20 cellular contexts compared by ENCODE assay signal in genomic region chr1:187053876-187054275, GRCh38.
"Had no signal": no experiment of that assay in that cellular context is flagged by ENCODE, and none has a peak within 500 bp of the region (broad histone marks: within the 10 kb centered on the region; RNA-seq: fewer than 3 reads in every experiment).

No MANE protein-coding gene starts in this region.

- H3K4me1 ChIP-seq: left lung, sigmoid colon, transverse colon had no signal

- H3K9me3 ChIP-seq: heart left ventricle, left lung, sigmoid colon, transverse colon had no signal

- H3K4me3 Mint-ChIP-seq: activated CD8-positive, alpha-beta T cell treated with anti-CD3 and anti-CD28 coated beads, Interleukin-2, amount 10 ng/mL, durations not matched to agents 7 days and 5 days; activated naive CD8-positive, alpha-beta T cell treated with anti-CD3 and anti-CD28 coated beads, Interleukin-2, amount 50 U/mL, for 24 hours; activated T-helper 1 cell treated with anti-CD3 and anti-CD28 coated beads, Interleukin-12 subunit alpha, Interleukin-12 subunit beta, Interleukin-2, Interleukin-4 antibody, amounts not matched to agents 30 ng/mL and 10 ng/mL and 1 ng/mL, durations not matched to agents 14 hours and 24 hours and 36 hours; naive thymus-derived CD8-positive, alpha-beta T cell; stimulated activated naive B cell treated with anti-CD40 and anti-IgM and Interleukin-4, amounts not matched to agents 10 μg/mL and 1 μg/mL and 100 μg/mL, for 72 hours had no signal

- H3K36me3 Mint-ChIP-seq: naive thymus-derived CD8-positive, alpha-beta T cell; stimulated activated naive B cell treated with anti-CD40 and anti-IgM and Interleukin-4, amounts not matched to agents 10 μg/mL and 1 μg/mL and 100 μg/mL, for 72 hours had no signal

- H3K36me3 ChIP-seq: cardiac muscle cell, heart left ventricle, left lung, sigmoid colon, transverse colon, WERI-Rb-1 had no signal

- DNase-seq: activated CD4-positive, alpha-beta T cell treated with anti-CD3 and anti-CD28 coated beads for 1 hour; activated CD4-positive, alpha-beta T cell treated with anti-CD3 and anti-CD28 coated beads, Interleukin-2, amount 50 U/mL, for 1 hour; activated CD8-positive, alpha-beta T cell treated with anti-CD3 and anti-CD28 coated beads, Interleukin-2, amount 10 ng/mL, durations not matched to agents 7 days and 5 days; activated gamma-delta T cell; activated naive CD4-positive, alpha-beta T cell treated with anti-CD3 and anti-CD28 coated beads, Interleukin-2, amount 50 U/mL, for 16 hours; activated naive CD8-positive, alpha-beta T cell treated with anti-CD3 and anti-CD28 coated beads, Interleukin-2, amount 50 U/mL, for 24 hours; cortex of kidney; heart left ventricle; left lung; naive thymus-derived CD8-positive, alpha-beta T cell; retina; sigmoid colon; stimulated activated CD4-positive, alpha-beta T cell treated with anti-CD3 and anti-CD28 coated beads, Interleukin-15, amount 100 ng/mL, for 24 hours; stimulated activated naive B cell treated with anti-CD40 and anti-IgM and Interleukin-4, amounts not matched to agents 10 μg/mL and 1 μg/mL and 100 μg/mL, for 72 hours; transverse colon; WERI-Rb-1 had no signal

- H3K27me3 ChIP-seq: cardiac muscle cell, heart left ventricle, left lung, sigmoid colon, transverse colon had no signal

- H3K9me3 Mint-ChIP-seq: activated naive CD8-positive, alpha-beta T cell treated with anti-CD3 and anti-CD28 coated beads, Interleukin-2, amount 50 U/mL, for 24 hours; activated T-helper 1 cell treated with anti-CD3 and anti-CD28 coated beads, Interleukin-12 subunit alpha, Interleukin-12 subunit beta, Interleukin-2, Interleukin-4 antibody, amounts not matched to agents 30 ng/mL and 10 ng/mL and 1 ng/mL, durations not matched to agents 14 hours and 24 hours and 36 hours; naive thymus-derived CD8-positive, alpha-beta T cell; stimulated activated naive B cell treated with anti-CD40 and anti-IgM and Interleukin-4, amounts not matched to agents 10 μg/mL and 1 μg/mL and 100 μg/mL, for 72 hours had no signal

- H3K27ac ChIP-seq: cardiac muscle cell, heart left ventricle, left lung, sigmoid colon, transverse colon, WERI-Rb-1 had no signal

- H3K4me1 Mint-ChIP-seq: activated naive CD8-positive, alpha-beta T cell treated with anti-CD3 and anti-CD28 coated beads, Interleukin-2, amount 50 U/mL, for 24 hours; stimulated activated naive B cell treated with anti-CD40 and anti-IgM and Interleukin-4, amounts not matched to agents 10 μg/mL and 1 μg/mL and 100 μg/mL, for 72 hours had no signal

- H3K27ac Mint-ChIP-seq: activated CD8-positive, alpha-beta T cell treated with anti-CD3 and anti-CD28 coated beads, Interleukin-2, amount 10 ng/mL, durations not matched to agents 7 days and 5 days; activated naive CD8-positive, alpha-beta T cell treated with anti-CD3 and anti-CD28 coated beads, Interleukin-2, amount 50 U/mL, for 24 hours; activated T-helper 1 cell treated with anti-CD3 and anti-CD28 coated beads, Interleukin-12 subunit alpha, Interleukin-12 subunit beta, Interleukin-2, Interleukin-4 antibody, amounts not matched to agents 30 ng/mL and 10 ng/mL and 1 ng/mL, durations not matched to agents 14 hours and 24 hours and 36 hours; naive thymus-derived CD8-positive, alpha-beta T cell; stimulated activated naive B cell treated with anti-CD40 and anti-IgM and Interleukin-4, amounts not matched to agents 10 μg/mL and 1 μg/mL and 100 μg/mL, for 72 hours had no signal

- ATAC-seq: activated CD8-positive, alpha-beta T cell treated with anti-CD3 and anti-CD28 coated beads, Interleukin-2, amount 10 ng/mL, durations not matched to agents 7 days and 5 days; activated naive CD8-positive, alpha-beta T cell treated with anti-CD3 and anti-CD28 coated beads, Interleukin-2, amount 50 U/mL, for 24 hours; heart left ventricle; left lung; naive thymus-derived CD8-positive, alpha-beta T cell; stimulated activated naive B cell treated with anti-CD40 and anti-IgM and Interleukin-4, amounts not matched to agents 10 μg/mL and 1 μg/mL and 100 μg/mL, for 72 hours had no signal

- H3K4me3 ChIP-seq: cardiac muscle cell, heart left ventricle, left lung, lung, sigmoid colon, smooth muscle cell, transverse colon had no signal

- H3K4me2 ChIP-seq: smooth muscle cell had no signal
